Comparison of ENCODE assay signal across 9 cellular contexts in genomic region chr19:15123900-15124299, GRCh38. TPM values are rescaled to one million over a fixed set of nuclear protein-coding genes. Genes with fewer than 3 reads are reported as not detected.
DNase-seq lines count a peak whose midpoint lies in the region; ATAC-seq and TF ChIP-seq lines count a peak whose summit lies in the region.
"Had no signal": no experiment of that assay in that cellular context is flagged by ENCODE, and none has a peak within 500 bp of the region (broad histone marks: within the 10 kb centered on the region; RNA-seq: fewer than 3 reads in every experiment).

No MANE protein-coding gene starts in this region.

- H3K27me3 ChIP-seq in iPS-18a (ENCODE audit: control insufficient read depth, insufficient read depth, low read length): no peaks in the 10 kb centered on the region
- H3K27me3 ChIP-seq in brain microvascular endothelial cell (replicated peaks): no peaks in the 10 kb centered on the region

- H3K27ac ChIP-seq in iPS-18a (ENCODE audit: low read length) (no peak overlapping the region), brain microvascular endothelial cell (no peak overlapping the region)

- no peaks in the 10 kb centered on the region for H3K4me1 ChIP-seq in iPS-18a (ENCODE audit: control insufficient read depth, low read depth, low read length)

- H3K4me3 Mint-ChIP-seq in activated CD4-positive, alpha-beta T cell treated with anti-CD3 and anti-CD28 coated beads, Interleukin-2, amount 10 ng/mL, durations not matched to agents 24 days and 14 days: peak overlapping the region; percentile 92
- H3K4me3 Mint-ChIP-seq in activated naive CD8-positive, alpha-beta T cell treated with anti-CD3 and anti-CD28 coated beads, Interleukin-2, amount 10 ng/mL, durations not matched to agents 7 days and 5 days: peak overlapping the region; percentile 93
- H3K4me3 Mint-ChIP-seq in stimulated activated effector memory CD8-positive, alpha-beta T cell treated with anti-CD3 and anti-CD28 coated beads, Interleukin-12 subunit alpha, Interleukin-12 subunit beta, amount 100 ng/mL, for 72 hours: peak overlapping the region; percentile 93

- peaks cover 21% of the 10 kb centered on the region for H3K4me1 Mint-ChIP-seq in activated CD4-positive, alpha-beta T cell treated with anti-CD3 and anti-CD28 coated beads, Interleukin-2, amount 10 ng/mL, durations not matched to agents 24 days and 14 days
- peaks cover 10% of the 10 kb centered on the region for H3K4me1 Mint-ChIP-seq in activated naive CD8-positive, alpha-beta T cell treated with anti-CD3 and anti-CD28 coated beads, Interleukin-2, amount 10 ng/mL, durations not matched to agents 7 days and 5 days
- peaks cover 26% of the 10 kb centered on the region for H3K4me1 Mint-ChIP-seq in stimulated activated effector memory CD8-positive, alpha-beta T cell treated with anti-CD3 and anti-CD28 coated beads, Interleukin-12 subunit alpha, Interleukin-12 subunit beta, amount 100 ng/mL, for 72 hours

- H3K9me3 ChIP-seq in iPS-18a (ENCODE audit: control insufficient read depth, low read depth, low read length): no peaks in the 10 kb centered on the region

- H3K4me3 ChIP-seq in iPS-18a (ENCODE audit: low read length) (peak overlapping the region; percentile 83), brain microvascular endothelial cell (ENCODE audit: low read depth, low read length) (no peak overlapping the region)

- ATAC-seq in activated naive CD8-positive, alpha-beta T cell treated with anti-CD3 and anti-CD28 coated beads, Interleukin-2, amount 10 ng/mL, durations not matched to agents 7 days and 5 days (ENCODE audit: low read depth): no peak
- no peak for ATAC-seq in stimulated activated effector memory CD8-positive, alpha-beta T cell treated with anti-CD3 and anti-CD28 coated beads, Interleukin-12 subunit alpha, Interleukin-12 subunit beta, amount 100 ng/mL, for 72 hours
- ATAC-seq in HG02970 (IDR thresholded peaks at IDR 0.05; ENCODE audit: low FRiP score, unreplicated experiment): no peak
- no peak for ATAC-seq in HG02884 (IDR thresholded peaks at IDR 0.05; ENCODE audit: unreplicated experiment)

- H3K36me3 ChIP-seq in iPS-18a (ENCODE audit: control insufficient read depth, low read depth, low read length) (peaks cover 12% of the 10 kb centered on the region), brain microvascular endothelial cell (replicated peaks) (peaks cover 20% of the 10 kb centered on the region)

- DNase-seq in activated CD4-positive, alpha-beta T cell treated with anti-CD3 and anti-CD28 coated beads, Interleukin-2, amount 10 ng/mL, durations not matched to agents 24 days and 14 days: peak; percentile 57
- no peak for DNase-seq in activated CD4-positive, alpha-beta T cell treated with anti-CD3 and anti-CD28 coated beads for 1 hour
- DNase-seq in activated naive CD8-positive, alpha-beta T cell treated with anti-CD3 and anti-CD28 coated beads, Interleukin-2, amount 10 ng/mL, durations not matched to agents 7 days and 5 days: no peak
- DNase-seq in stimulated activated effector memory CD8-positive, alpha-beta T cell treated with anti-CD3 and anti-CD28 coated beads, Interleukin-12 subunit alpha, Interleukin-12 subunit beta, amount 100 ng/mL, for 72 hours (ENCODE audit: low spot score in 2 of 2): no peak
- DNase-seq in brain microvascular endothelial cell: no peak

- POLR2A ChIA-PET in activated naive CD8-positive, alpha-beta T cell treated with anti-CD3 and anti-CD28 coated beads, Interleukin-2, amount 10 ng/mL, durations not matched to agents 7 days and 5 days (lab: Charles Lee): interaction anchor here (1.2 to 1.6 kb wide), 2 partner anchors 31 to 255 kb away, joined by 4 to 6 read pairs; partner anchors contain the start of gene AKAP8

- TF ChIP-seq CTCF in brain microvascular endothelial cell (IDR thresholded peaks at IDR 0.05; ENCODE audit: low read depth, low read length, missing control alignments): no peak

- H3K36me3 Mint-ChIP-seq in activated CD4-positive, alpha-beta T cell treated with anti-CD3 and anti-CD28 coated beads, Interleukin-2, amount 10 ng/mL, durations not matched to agents 24 days and 14 days (ENCODE audit: low read depth): peaks cover 31% of the 10 kb centered on the region
- peaks cover 16% of the 10 kb centered on the region for H3K36me3 Mint-ChIP-seq in activated naive CD8-positive, alpha-beta T cell treated with anti-CD3 and anti-CD28 coated beads, Interleukin-2, amount 10 ng/mL, durations not matched to agents 7 days and 5 days
- peaks cover 45% of the 10 kb centered on the region for H3K36me3 Mint-ChIP-seq in stimulated activated effector memory CD8-positive, alpha-beta T cell treated with anti-CD3 and anti-CD28 coated beads, Interleukin-12 subunit alpha, Interleukin-12 subunit beta, amount 100 ng/mL, for 72 hours

- no peaks in the 10 kb centered on the region for H3K9me3 Mint-ChIP-seq in activated CD4-positive, alpha-beta T cell treated with anti-CD3 and anti-CD28 coated beads, Interleukin-2, amount 10 ng/mL, durations not matched to agents 24 days and 14 days
- H3K9me3 Mint-ChIP-seq in activated naive CD8-positive, alpha-beta T cell treated with anti-CD3 and anti-CD28 coated beads, Interleukin-2, amount 10 ng/mL, durations not matched to agents 7 days and 5 days: no peaks in the 10 kb centered on the region
- H3K9me3 Mint-ChIP-seq in stimulated activated effector memory CD8-positive, alpha-beta T cell treated with anti-CD3 and anti-CD28 coated beads, Interleukin-12 subunit alpha, Interleukin-12 subunit beta, amount 100 ng/mL, for 72 hours: no peaks in the 10 kb centered on the region

- H3K27me3 Mint-ChIP-seq in activated CD4-positive, alpha-beta T cell treated with anti-CD3 and anti-CD28 coated beads, Interleukin-2, amount 10 ng/mL, durations not matched to agents 24 days and 14 days: no peaks in the 10 kb centered on the region
- H3K27me3 Mint-ChIP-seq in activated naive CD8-positive, alpha-beta T cell treated with anti-CD3 and anti-CD28 coated beads, Interleukin-2, amount 10 ng/mL, durations not matched to agents 7 days and 5 days: no peaks in the 10 kb centered on the region

- intact Hi-C loops in activated CD4-positive, alpha-beta T cell treated with anti-CD3 and anti-CD28 coated beads, Interleukin-2, amount 10 ng/mL, durations not matched to agents 24 days and 14 days (cut with micrococcal nuclease): loop anchor here (2.0 kb wide), 1 partner anchor 13 kb away; no protein-coding TSS in a partner anchor

- in situ Hi-C loops in brain microvascular endothelial cell (cut with HindIII; ENCODE audit: low pct_ligation_motif_present, low sequenced_read_pairs): no loop called here

- peak overlapping the region; percentile 96 for H3K27ac Mint-ChIP-seq in activated CD4-positive, alpha-beta T cell treated with anti-CD3 and anti-CD28 coated beads, Interleukin-2, amount 10 ng/mL, durations not matched to agents 24 days and 14 days
- H3K27ac Mint-ChIP-seq in activated naive CD8-positive, alpha-beta T cell treated with anti-CD3 and anti-CD28 coated beads, Interleukin-2, amount 10 ng/mL, durations not matched to agents 7 days and 5 days: peak overlapping the region; percentile 91
- peak overlapping the region; percentile 97 for H3K27ac Mint-ChIP-seq in stimulated activated effector memory CD8-positive, alpha-beta T cell treated with anti-CD3 and anti-CD28 coated beads, Interleukin-12 subunit alpha, Interleukin-12 subunit beta, amount 100 ng/mL, for 72 hours

- no peak overlapping the region for H3K9ac ChIP-seq in iPS-18a (ENCODE audit: low read length)

RNA-seq across cellular contexts. Expression of gene SYDE1, which starts 16.7 kb away (rescaled TPM):
- total RNA-seq in activated CD4-positive, alpha-beta T cell treated with anti-CD3 and anti-CD28 coated beads, Interleukin-2, amount 10 ng/mL, durations not matched to agents 24 days and 14 days: 1.1 and 1.3 TPM in 2 replicates
- total RNA-seq in activated naive CD8-positive, alpha-beta T cell treated with anti-CD3 and anti-CD28 coated beads, Interleukin-2, amount 10 ng/mL, durations not matched to agents 7 days and 5 days: under 1 TPM; 0.33 to 0.34 TPM

RNA-seq across cellular contexts. Expression of gene OR1I1, which starts 41.9 kb away (rescaled TPM):
- total RNA-seq in activated CD4-positive, alpha-beta T cell treated with anti-CD3 and anti-CD28 coated beads, Interleukin-2, amount 10 ng/mL, durations not matched to agents 24 days and 14 days: not detected in 2 replicates
- total RNA-seq in activated naive CD8-positive, alpha-beta T cell treated with anti-CD3 and anti-CD28 coated beads, Interleukin-2, amount 10 ng/mL, durations not matched to agents 7 days and 5 days: not detected
- total RNA-seq: activated CD8-positive, alpha-beta memory T cell treated with anti-CD3 and anti-CD28 coated beads for 36 hours had no signal
